ENCODE assay signal across 14 cellular contexts in genomic region chr4:148052448-148052847, GRCh38.
A peak's percentile ranks its signal among the peaks of the same experiment; 100 is the strongest.
DNase-seq lines count a peak whose midpoint lies in the region; ATAC-seq and TF ChIP-seq lines count a peak whose summit lies in the region.
"Had no signal": no experiment of that assay in that cellular context is flagged by ENCODE, and none has a peak within 500 bp of the region (broad histone marks: within the 10 kb centered on the region; RNA-seq: fewer than 3 reads in every experiment).

No MANE protein-coding gene starts in this region.

- no peak overlapping the region for H3K4me3 ChIP-seq in BLaER1 treated with 17β-estradiol and CSF1 and Interleukin-3, amounts not matched to agents 10 nM and 100 nM
- no peak overlapping the region for H3K4me3 ChIP-seq in right lobe of liver
- H3K4me3 ChIP-seq: GM12878, smooth muscle cell had no signal

- TF ChIP-seq CTCF in right lobe of liver (IDR thresholded peaks at IDR 0.05) = no peak
- TF ChIP-seq CTCF in progenitor cell of endocrine pancreas (IDR thresholded peaks at IDR 0.05; ENCODE audit: unreplicated experiment) = no peak

- H3K4me1 Mint-ChIP-seq in activated CD8-positive, alpha-beta T cell treated with anti-CD3 and anti-CD28 coated beads, Interleukin-2, amount 10 ng/mL, durations not matched to agents 7 days and 5 days (ENCODE audit: low read depth) = peaks cover 67% of the 10 kb centered on the region
- peaks cover 5% of the 10 kb centered on the region for H3K4me1 Mint-ChIP-seq in progenitor cell of endocrine pancreas (ENCODE audit: low read depth)

- H3K36me3 Mint-ChIP-seq in activated CD8-positive, alpha-beta T cell treated with anti-CD3 and anti-CD28 coated beads, Interleukin-2, amount 10 ng/mL, durations not matched to agents 7 days and 5 days (ENCODE audit: low read depth) = peaks cover 20% of the 10 kb centered on the region
- H3K36me3 Mint-ChIP-seq in progenitor cell of endocrine pancreas (ENCODE audit: insufficient read depth) = no peaks in the 10 kb centered on the region

- CTCF ChIA-PET in activated CD8-positive, alpha-beta T cell treated with anti-CD3 and anti-CD28 coated beads, Interleukin-2, amount 10 ng/mL, durations not matched to agents 7 days and 5 days (lab: Charles Lee) = interaction anchor here (0.8 to 2.4 kb wide), 9 partner anchors 47 to 390 kb away, joined by 3 to 9 read pairs (median 4); partner anchors contain the start of gene NR3C2

- POLR2A ChIA-PET in activated CD8-positive, alpha-beta T cell treated with anti-CD3 and anti-CD28 coated beads, Interleukin-2, amount 10 ng/mL, durations not matched to agents 7 days and 5 days (lab: Charles Lee) = interaction anchor here (0.7 to 1.2 kb wide), 4 partner anchors 9 to 391 kb away, joined by 5 to 6 read pairs (median 5); no protein-coding TSS in a partner anchor

- H3K9me3 ChIP-seq in BLaER1 treated with 17β-estradiol and CSF1 and Interleukin-3, amounts not matched to agents 10 nM and 100 nM (replicated peaks in 1 of 11) = peaks cover 0 to 11% (median 3%) of the 10 kb centered on the region in 11 experiments; a peak in 4 of 22 replicates
- no peaks in the 10 kb centered on the region for H3K9me3 ChIP-seq in right lobe of liver

- H3K4me1 ChIP-seq in BLaER1 treated with 17β-estradiol and CSF1 and Interleukin-3, amounts not matched to agents 10 nM and 100 nM = peaks cover 45 to 66% (median 64%) of the 10 kb centered on the region in 10 experiments
- H3K4me1 ChIP-seq in right lobe of liver = peaks cover 0 to 37% (median 6%) of the 10 kb centered on the region in 4 donors

- DNase-seq in GF-D8 (lab: John Stamatoyannopoulos, UW) (peak; percentile 39), right lobe of liver (no peak), NOMO-1 treated with dmso at 0.1 percent for 144 hours (lab: John Stamatoyannopoulos, UW; ENCODE audit: unreplicated experiment) (no peak), progenitor cell of endocrine pancreas (ENCODE audit: low spot score, unreplicated experiment) (no peak), superior temporal gyrus (ENCODE audit: extremely low spot score) (no peak), NCI-H187 treated with DMSO at 0.1 percent for 48 hours (lab: John Stamatoyannopoulos, UW) (no peak)
- DNase-seq in activated CD8-positive, alpha-beta T cell treated with anti-CD3 and anti-CD28 coated beads, Interleukin-2, amount 10 ng/mL, durations not matched to agents 7 days and 5 days = peak; percentile 79
- DNase-seq: MV-4-11, NCI-H510A treated with DMSO at 0.1 percent for 48 hours had no signal

- no peak for TF ChIP-seq POLR2A in right lobe of liver (IDR thresholded peaks at IDR 0.05)

- H3K9me3 Mint-ChIP-seq in activated CD8-positive, alpha-beta T cell treated with anti-CD3 and anti-CD28 coated beads, Interleukin-2, amount 10 ng/mL, durations not matched to agents 7 days and 5 days (ENCODE audit: insufficient read depth) = no peaks in the 10 kb centered on the region
- no peaks in the 10 kb centered on the region for H3K9me3 Mint-ChIP-seq in progenitor cell of endocrine pancreas (ENCODE audit: low read depth)

- H3K27ac Mint-ChIP-seq in activated CD8-positive, alpha-beta T cell treated with anti-CD3 and anti-CD28 coated beads, Interleukin-2, amount 10 ng/mL, durations not matched to agents 7 days and 5 days = peak overlapping the region; percentile 88
- H3K27ac Mint-ChIP-seq in progenitor cell of endocrine pancreas = no peak overlapping the region

- peak overlapping the region; percentile 52 for H3K4me3 Mint-ChIP-seq in activated CD8-positive, alpha-beta T cell treated with anti-CD3 and anti-CD28 coated beads, Interleukin-2, amount 10 ng/mL, durations not matched to agents 7 days and 5 days
- no peak overlapping the region for H3K4me3 Mint-ChIP-seq in progenitor cell of endocrine pancreas (ENCODE audit: low read depth)

- ATAC-seq in activated CD8-positive, alpha-beta T cell treated with anti-CD3 and anti-CD28 coated beads, Interleukin-2, amount 10 ng/mL, durations not matched to agents 7 days and 5 days = peak; percentile 85
- peak in 3 of 4 donors; percentile 20 to 57 (median 37) for ATAC-seq in right lobe of liver
- ATAC-seq: GM12878 had no signal

- H3K27ac ChIP-seq in BLaER1 treated with 17β-estradiol and CSF1 and Interleukin-3, amounts not matched to agents 10 nM and 100 nM = peak overlapping the region in 1 of 11 experiments; percentile 47; a peak in 1 of 22 replicates
- no peak overlapping the region for H3K27ac ChIP-seq in right lobe of liver
- H3K27ac ChIP-seq: epithelial cell of prostate, HL-60 had no signal

- peak overlapping the region in 10 of 11 experiments; percentile 28 to 89 (median 76); a peak in 19 of 22 replicates for H3K4me2 ChIP-seq in BLaER1 treated with 17β-estradiol and CSF1 and Interleukin-3, amounts not matched to agents 10 nM and 100 nM
- H3K4me2 ChIP-seq: smooth muscle cell had no signal

- no peaks in the 10 kb centered on the region for H3K27me3 ChIP-seq in BLaER1 treated with 17β-estradiol and CSF1 and Interleukin-3, amounts not matched to agents 10 nM and 100 nM
- H3K27me3 ChIP-seq in right lobe of liver = no peaks in the 10 kb centered on the region

- H3K9ac ChIP-seq in BLaER1 treated with 17β-estradiol and CSF1 and Interleukin-3, amounts not matched to agents 10 nM and 100 nM = no peak overlapping the region

- intact Hi-C loops in right lobe of liver (cut with DNase I) = no loop called here

- H3K36me3 ChIP-seq in BLaER1 treated with 17β-estradiol and CSF1 and Interleukin-3, amounts not matched to agents 10 nM and 100 nM = peaks cover 0 to 23% (median 9%) of the 10 kb centered on the region in 11 experiments; a peak in 12 of 22 replicates
- H3K36me3 ChIP-seq in right lobe of liver = no peaks in the 10 kb centered on the region

- H4K20me1 ChIP-seq in BLaER1 treated with 17β-estradiol and CSF1 and Interleukin-3, amounts not matched to agents 10 nM and 100 nM = peaks cover 0 to 17% (median 9%) of the 10 kb centered on the region in 11 experiments; a peak in 14 of 22 replicates

- H3K27me3 Mint-ChIP-seq in activated CD8-positive, alpha-beta T cell treated with anti-CD3 and anti-CD28 coated beads, Interleukin-2, amount 10 ng/mL, durations not matched to agents 7 days and 5 days (ENCODE audit: low read depth) = no peaks in the 10 kb centered on the region
- no peaks in the 10 kb centered on the region for H3K27me3 Mint-ChIP-seq in progenitor cell of endocrine pancreas

Comparison
In these comparisons a context has a peak if more than half of its experiments do, and no peak if none do; other contexts are left out.
1. DNase-seq: peak in GF-D8 (single experiment) and activated CD8-positive, alpha-beta T cell treated with anti-CD3 and anti-CD28 coated beads, Interleukin-2, amount 10 ng/mL, durations not matched to agents 7 days and 5 days (single experiment); none in right lobe of liver (0 of 3), NOMO-1 treated with dmso at 0.1 percent for 144 hours (single experiment), progenitor cell of endocrine pancreas (single experiment), superior temporal gyrus (single experiment) and NCI-H187 treated with DMSO at 0.1 percent for 48 hours (single experiment).